In genomic region chr7:19377611-19378339, GRCh38 we compare ENCODE assay signal across 13 cellular contexts.
DNase-seq lines count a peak whose midpoint lies in the region; ATAC-seq and TF ChIP-seq lines count a peak whose summit lies in the region.
"Had no signal": no experiment of that assay in that cellular context is flagged by ENCODE, and none has a peak within 500 bp of the region (broad histone marks: within the 10 kb centered on the region; RNA-seq: fewer than 3 reads in every experiment).

No MANE protein-coding gene starts in this region.

- H3K9me3 ChIP-seq in PC-3 (ENCODE audit: low read length) (no peaks in the 10 kb centered on the region), tibial nerve (no peaks in the 10 kb centered on the region), right atrium auricular region (no peaks in the 10 kb centered on the region)
- H3K9me3 ChIP-seq: breast epithelium, transverse colon had no signal

- H4K20me1 ChIP-seq in PC-3 (ENCODE audit: low read length) = no peaks in the 10 kb centered on the region

- no peaks in the 10 kb centered on the region for H3K79me2 ChIP-seq in PC-3 (ENCODE audit: low read length)

- BruUV-seq in PC-3 (replicated peaks; lab: Mats Ljungman, UMichigan) = no TSS peak

- no peaks in the 10 kb centered on the region for H3K36me3 ChIP-seq in PC-3 (ENCODE audit: low read depth, low read length)
- no peaks in the 10 kb centered on the region for H3K36me3 ChIP-seq in tibial nerve
- H3K36me3 ChIP-seq in right atrium auricular region = no peaks in the 10 kb centered on the region
- H3K36me3 ChIP-seq: breast epithelium, left ventricle myocardium inferior, transverse colon had no signal

- no peak overlapping the region for H3K4me2 ChIP-seq in PC-3 (ENCODE audit: low read length)

- ATAC-seq in PC-3 (peak; percentile 82), HG03108 (IDR thresholded peaks at IDR 0.05; ENCODE audit: unreplicated experiment) (no peak)

- POLR2A ChIA-PET in PC-3 (lab: Charles Lee; ENCODE audit: unreplicated experiment) = no interaction called here

- TF ChIP-seq POLR2A in tibial nerve (IDR thresholded peaks at IDR 0.05) = no peak

- intact Hi-C loops in PC-3 (cut with micrococcal nuclease) = no loop called here

- H2AFZ ChIP-seq in PC-3 (ENCODE audit: low read length) = no peak overlapping the region

- H3K4me3 ChIP-seq in PC-3 (ENCODE audit: low read length) (no peak overlapping the region), tibial nerve (no peak overlapping the region), right atrium auricular region (no peak overlapping the region)
- H3K4me3 ChIP-seq: breast epithelium, left ventricle myocardium inferior, transverse colon had no signal

- TF ChIP-seq CTCF in PC-3 (conservative IDR thresholded peaks at IDR 0.05; ENCODE audit: low read depth, low read length) = no peak
- TF ChIP-seq CTCF in tibial nerve (IDR thresholded peaks at IDR 0.05) = no peak
- TF ChIP-seq CTCF in right atrium auricular region (IDR thresholded peaks at IDR 0.05) = no peak

- no peaks in the 10 kb centered on the region for H3K9me2 ChIP-seq in PC-3 (replicated peaks; ENCODE audit: low read length)

- DNase-seq in HT1080 (ENCODE audit: low read depth) (peak; percentile 10), PC-3 (peak; percentile 19), fibroblast of gingiva (ENCODE audit: low read depth) (peak; percentile 32), smooth muscle cell of the brain vasculature (ENCODE audit: low read depth, low spot score) (peak; percentile 93), tibial nerve (ENCODE audit: low spot score in 2 of 2) (no peak), GDM1 (lab: John Stamatoyannopoulos, UW) (no peak), right atrium auricular region (ENCODE audit: low spot score) (no peak)
- DNase-seq: DND-41, foreskin melanocyte, left ventricle myocardium inferior, transverse colon had no signal

- no peak for TF ChIP-seq EP300 in tibial nerve (IDR thresholded peaks at IDR 0.05)

- CTCF ChIA-PET in PC-3 (lab: Charles Lee) = interaction anchor here (0.6 to 0.8 kb wide), 3 partner anchors 114 to 256 kb away, joined by 3 to 9 read pairs (median 8); no protein-coding TSS in a partner anchor

- no peaks in the 10 kb centered on the region; the same call in 1 of the 2 replicates for H3K4me1 ChIP-seq in PC-3 (ENCODE audit: insufficient read depth, low read length)
- peaks cover 0 to 7% (median 0%) of the 10 kb centered on the region in 4 donors for H3K4me1 ChIP-seq in tibial nerve
- no peaks in the 10 kb centered on the region for H3K4me1 ChIP-seq in right atrium auricular region
- H3K4me1 ChIP-seq: breast epithelium, left ventricle myocardium inferior had no signal

- H3F3A ChIP-seq in PC-3 (ENCODE audit: low read length, unreplicated experiment) = no peaks in the 10 kb centered on the region

- no peak overlapping the region for H3K27ac ChIP-seq in PC-3 (ENCODE audit: low read length)
- H3K27ac ChIP-seq in tibial nerve = no peak overlapping the region
- H3K27ac ChIP-seq in right atrium auricular region = no peak overlapping the region
- H3K27ac ChIP-seq: breast epithelium, left ventricle myocardium inferior, transverse colon had no signal

- H3K9ac ChIP-seq in PC-3 (ENCODE audit: low read length) = no peak overlapping the region

- 51 to 52% methylated on average over 9 of the region's 9 CpGs for WGBS in tibial nerve, 2 donors

- H3K27me3 ChIP-seq in PC-3 (ENCODE audit: low read length) = no peaks in the 10 kb centered on the region
- H3K27me3 ChIP-seq in tibial nerve = no peaks in the 10 kb centered on the region
- no peaks in the 10 kb centered on the region for H3K27me3 ChIP-seq in right atrium auricular region
- H3K27me3 ChIP-seq: breast epithelium, transverse colon had no signal

Comparison
In these comparisons a context has a peak if more than half of its experiments do, and no peak if none do; other contexts are left out.
1. DNase-seq: peak in HT1080 (single experiment), PC-3 (single experiment), fibroblast of gingiva (single experiment) and smooth muscle cell of the brain vasculature (single experiment); none in tibial nerve (0 of 2), GDM1 (single experiment) and right atrium auricular region (single experiment).